27 cellular contexts compared by ENCODE assay signal in genomic region chr18:60069145-60069544, GRCh38.
A peak's percentile ranks its signal among the peaks of the same experiment; 100 is the strongest.
DNase-seq lines count a peak whose midpoint lies in the region; ATAC-seq and TF ChIP-seq lines count a peak whose summit lies in the region.
"Had no signal": no experiment of that assay in that cellular context is flagged by ENCODE, and none has a peak within 500 bp of the region (broad histone marks: within the 10 kb centered on the region; RNA-seq: fewer than 3 reads in every experiment).

No MANE protein-coding gene starts in this region.

- no peaks in the 10 kb centered on the region for H3K79me1 ChIP-seq in mesendoderm (ENCODE audit: low read length)

- CTCF ChIA-PET in HCT116 (lab: Charles Lee): no interaction called here
- CTCF ChIA-PET in WTC11 (lab: Charles Lee): interaction anchor here (0.6 to 1.0 kb wide), 2 partner anchors 81 to 345 kb away, joined by 3 to 4 read pairs; no protein-coding TSS in a partner anchor

- DNase-seq in HCT116 (ENCODE audit: low read depth, low spot score) (no peak), WTC11 (ENCODE audit: low spot score) (no peak), mesendoderm (peak; percentile 31), glomerular visceral epithelial cell (ENCODE audit: extremely low spot score) (no peak), cortex of kidney (lab: John Stamatoyannopoulos, UW) (no peak), upper lobe of right lung (no peak)
- DNase-seq: activated CD4-positive, alpha-beta memory T cell treated with anti-CD3 and anti-CD28 coated beads, Interleukin-2, amount 10 ng/mL, durations not matched to agents 7 days and 5 days; activated naive CD4-positive, alpha-beta T cell treated with anti-CD3 and anti-CD28 coated beads, Interleukin-2, amount 10 ng/mL, durations not matched to agents 7 days and 5 days; activated T-cell treated with anti-CD3 and anti-CD28 coated beads, Interleukin-2, amount 50 U/mL, for 24 hours; Calu3; colonic mucosa; foreskin fibroblast; hypothalamus; kidney glomerular epithelial cell; naive B cell; NCI-H2029; NCI-H446 treated with DMSO at 0.1 percent for 48 hours; SIG-M5; stimulated activated naive CD4-positive, alpha-beta T cell treated with Interleukin-2 at 50 U/mL for 16 hours; T-helper 17 cell had no signal

- ATAC-seq in HCT116 (peak; percentile 55), WTC11 (peak; percentile 16; the same call in 1 of the 2 replicates), upper lobe of right lung (no peak)
- ATAC-seq: sciatic nerve, T-helper 17 cell had no signal

- 0 out of 2 replicates have a peak, but pooled peaks have one; percentile 19 for TF ChIP-seq RAD21 in HCT116 (IDR thresholded peaks at IDR 0.05; ENCODE audit: low read depth)

- H3K27ac Mint-ChIP-seq in WTC11: 0 out of 2 replicates have a peak overlapping the region, but pooled peaks have one; percentile 43
- H3K27ac Mint-ChIP-seq: activated CD4-positive, alpha-beta memory T cell treated with anti-CD3 and anti-CD28 coated beads, Interleukin-2, amount 10 ng/mL, durations not matched to agents 7 days and 5 days; activated naive CD4-positive, alpha-beta T cell treated with anti-CD3 and anti-CD28 coated beads, Interleukin-2, amount 10 ng/mL, durations not matched to agents 7 days and 5 days; activated T-cell treated with anti-CD3 and anti-CD28 coated beads, Interleukin-2, amount 50 U/mL, for 24 hours; B cell; IgD-negative memory B cell; memory B cell; T-helper 17 cell had no signal

- no peaks in the 10 kb centered on the region for H3K36me3 ChIP-seq in DOHH2 (ENCODE audit: control insufficient read depth, low read length)
- H3K36me3 ChIP-seq in HCT116 (ENCODE audit: control insufficient read depth in 1 of 2, insufficient read depth in 2 of 2, low read length in 2 of 2): no peaks in the 10 kb centered on the region
- no peaks in the 10 kb centered on the region for H3K36me3 ChIP-seq in mesendoderm (ENCODE audit: control insufficient read depth, insufficient read depth, low read length)
- H3K36me3 ChIP-seq in upper lobe of right lung: no peaks in the 10 kb centered on the region
- H3K36me3 ChIP-seq: ascending aorta, colonic mucosa, tibial nerve had no signal

- peaks cover 32% of the 10 kb centered on the region for H3K9me3 Mint-ChIP-seq in WTC11
- H3K9me3 Mint-ChIP-seq: activated naive CD4-positive, alpha-beta T cell treated with anti-CD3 and anti-CD28 coated beads, Interleukin-2, amount 10 ng/mL, durations not matched to agents 7 days and 5 days; activated T-cell treated with anti-CD3 and anti-CD28 coated beads, Interleukin-2, amount 50 U/mL, for 24 hours had no signal

- H2BK120ac ChIP-seq in mesendoderm (ENCODE audit: low read depth, low read length): no peak overlapping the region

- H3K27ac ChIP-seq in DOHH2 (ENCODE audit: low read depth, low read length): no peak overlapping the region
- H3K27ac ChIP-seq in HCT116 (ENCODE audit: low read depth, low read length): no peak overlapping the region
- no peak overlapping the region for H3K27ac ChIP-seq in mesendoderm (ENCODE audit: low read depth, low read length)
- no peak overlapping the region for H3K27ac ChIP-seq in upper lobe of right lung
- H3K27ac ChIP-seq: ascending aorta, colonic mucosa, tibial nerve had no signal

- intact Hi-C loops in HCT116 (cut with micrococcal nuclease) (no loop called here), upper lobe of right lung (cut with DNase I) (no loop called here)

- peaks cover 51% of the 10 kb centered on the region for H3K4me1 Mint-ChIP-seq in WTC11
- H3K4me1 Mint-ChIP-seq: activated CD4-positive, alpha-beta memory T cell treated with anti-CD3 and anti-CD28 coated beads, Interleukin-2, amount 10 ng/mL, durations not matched to agents 7 days and 5 days; activated naive CD4-positive, alpha-beta T cell treated with anti-CD3 and anti-CD28 coated beads, Interleukin-2, amount 10 ng/mL, durations not matched to agents 7 days and 5 days; B cell; IgD-negative memory B cell; memory B cell; naive B cell; T-helper 17 cell had no signal

- no CpG with 5 or more reads among the region's 2 CpGs for WGBS in mesendoderm (ENCODE audit: extremely low coverage, insufficient coverage, low lambda C conversion rate)

- H3K18ac ChIP-seq in mesendoderm (ENCODE audit: low read length): no peak overlapping the region

- H3K27me3 ChIP-seq in DOHH2 (ENCODE audit: control insufficient read depth, low read length) (no peaks in the 10 kb centered on the region; the same call in 1 of the 2 replicates), HCT116 (ENCODE audit: insufficient read depth, low read length) (no peaks in the 10 kb centered on the region), mesendoderm (ENCODE audit: insufficient read depth, low read length, poor library complexity) (no peaks in the 10 kb centered on the region), upper lobe of right lung (no peaks in the 10 kb centered on the region)
- H3K27me3 ChIP-seq: ascending aorta, colonic mucosa, tibial nerve had no signal

- H3K4me1 ChIP-seq in DOHH2 (ENCODE audit: control insufficient read depth, low read length) (no peaks in the 10 kb centered on the region), HCT116 (ENCODE audit: control insufficient read depth in 1 of 2, insufficient read depth in 2 of 2, low read length in 2 of 2) (peaks cover 0 to 6% of the 10 kb centered on the region in 2 experiments; a peak in 1 of 4 replicates), mesendoderm (ENCODE audit: control insufficient read depth, low read depth, low read length) (no peaks in the 10 kb centered on the region), upper lobe of right lung (no peaks in the 10 kb centered on the region)
- H3K4me1 ChIP-seq: ascending aorta, colonic mucosa, tibial nerve had no signal

- no peak for TF ChIP-seq POLR2A in HCT116 (IDR thresholded peaks at IDR 0.05; ENCODE audit: borderline replicate concordance, extremely low read depth, insufficient read depth, insufficient read length)

- H3K27me3 Mint-ChIP-seq in WTC11 (ENCODE audit: low read depth): no peaks in the 10 kb centered on the region
- H3K27me3 Mint-ChIP-seq: activated CD4-positive, alpha-beta memory T cell treated with anti-CD3 and anti-CD28 coated beads, Interleukin-2, amount 10 ng/mL, durations not matched to agents 7 days and 5 days; activated naive CD4-positive, alpha-beta T cell treated with anti-CD3 and anti-CD28 coated beads, Interleukin-2, amount 10 ng/mL, durations not matched to agents 7 days and 5 days; activated T-cell treated with anti-CD3 and anti-CD28 coated beads, Interleukin-2, amount 50 U/mL, for 24 hours had no signal

- TF ChIP-seq CTCF in DOHH2 (IDR thresholded peaks at IDR 0.05; ENCODE audit: low read depth, low read length, poor library complexity, severe bottlenecking) (peak; percentile 25), HCT116 (IDR thresholded peaks at IDR 0.05 in 2 of 3, conservative IDR thresholded peaks at IDR 0.05 in 1 of 3; ENCODE audit: borderline replicate concordance in 1 of 3, insufficient read depth in 1 of 3, low read depth in 2 of 3, low read length in 2 of 3) (peak in 2 of 3 experiments; percentile 29 to 37; a peak in 2 of 6 replicates), WTC11 (IDR thresholded peaks at IDR 0.05) (no peak), upper lobe of right lung (IDR thresholded peaks at IDR 0.05) (no peak)

- H4K20me1 ChIP-seq in DOHH2 (ENCODE audit: control insufficient read depth, insufficient read depth, low read depth, low read length) (no peaks in the 10 kb centered on the region), HCT116 (ENCODE audit: insufficient read depth) (no peaks in the 10 kb centered on the region)

- H3F3A ChIP-seq in DOHH2 (ENCODE audit: control insufficient read depth, insufficient read depth): no peaks in the 10 kb centered on the region

- H4K8ac ChIP-seq in mesendoderm (ENCODE audit: low read depth, low read length): no peak overlapping the region

- no peak overlapping the region for H3K56ac ChIP-seq in mesendoderm (ENCODE audit: low read length)

- no peak overlapping the region for H4K5ac ChIP-seq in mesendoderm (ENCODE audit: low read length)

- H3K9me2 ChIP-seq in DOHH2 (replicated peaks; ENCODE audit: control insufficient read depth, low read length) (no peaks in the 10 kb centered on the region), HCT116 (ENCODE audit: insufficient read depth) (no peaks in the 10 kb centered on the region)

- H2AFZ ChIP-seq in HCT116 (ENCODE audit: low read depth, low read length, poor library complexity, severe bottlenecking): no peak overlapping the region

- RAD21 ChIA-PET in HCT116 (lab: Charles Lee; ENCODE audit: low non-redundant PET in 1 of 2, low total read pairs in 2 of 2, uncharacterized antibody in 2 of 2, unreplicated experiment in 2 of 2): no interaction called here

- no peak overlapping the region for H2AK5ac ChIP-seq in mesendoderm (ENCODE audit: low read length)

- POLR2A ChIA-PET in HCT116 (lab: Charles Lee): no interaction called here
- POLR2A ChIA-PET in WTC11 (lab: Charles Lee): no interaction called here

- BruUV-seq in HCT116 (replicated peaks; lab: Mats Ljungman, UMichigan): no TSS peak

- H2BK15ac ChIP-seq in mesendoderm (replicated peaks; ENCODE audit: low read depth): no peak overlapping the region

- no peak overlapping the region for H2BK5ac ChIP-seq in mesendoderm (ENCODE audit: low read length)

- H3K9me3 ChIP-seq in DOHH2 (ENCODE audit: control insufficient read depth, insufficient read depth, low read length) (no peaks in the 10 kb centered on the region), HCT116 (ENCODE audit: control insufficient read depth in 1 of 2, insufficient read depth in 1 of 2, low read depth in 1 of 2, low read length in 2 of 2) (no peaks in the 10 kb centered on the region), upper lobe of right lung (no peaks in the 10 kb centered on the region)
- H3K9me3 ChIP-seq: ascending aorta, colonic mucosa, tibial nerve had no signal

- H3K4me3 Mint-ChIP-seq in WTC11: no peak overlapping the region
- H3K4me3 Mint-ChIP-seq: activated CD4-positive, alpha-beta memory T cell treated with anti-CD3 and anti-CD28 coated beads, Interleukin-2, amount 10 ng/mL, durations not matched to agents 7 days and 5 days; activated naive CD4-positive, alpha-beta T cell treated with anti-CD3 and anti-CD28 coated beads, Interleukin-2, amount 10 ng/mL, durations not matched to agents 7 days and 5 days; activated T-cell treated with anti-CD3 and anti-CD28 coated beads, Interleukin-2, amount 50 U/mL, for 24 hours; B cell; IgD-negative memory B cell; memory B cell; naive B cell; T-helper 17 cell had no signal

- H3K36me3 Mint-ChIP-seq in WTC11: peaks cover 34% of the 10 kb centered on the region
- H3K36me3 Mint-ChIP-seq: activated naive CD4-positive, alpha-beta T cell treated with anti-CD3 and anti-CD28 coated beads, Interleukin-2, amount 10 ng/mL, durations not matched to agents 7 days and 5 days; IgD-negative memory B cell; memory B cell; naive B cell had no signal

- no peak overlapping the region for H3K9ac ChIP-seq in HCT116 (ENCODE audit: low read length)
- no peak overlapping the region for H3K9ac ChIP-seq in mesendoderm (ENCODE audit: low read length)

- H3K4me2 ChIP-seq in DOHH2 (ENCODE audit: low read length): no peak overlapping the region
- no peak overlapping the region for H3K4me2 ChIP-seq in HCT116 (ENCODE audit: low read length)
- H3K4me2 ChIP-seq in mesendoderm (ENCODE audit: low read length): no peak overlapping the region

- H3K4ac ChIP-seq in mesendoderm (ENCODE audit: low read depth, low read length): no peak overlapping the region

- no peak overlapping the region for H3K4me3 ChIP-seq in DOHH2 (ENCODE audit: low read length)
- no peak overlapping the region for H3K4me3 ChIP-seq in HCT116 (replicated peaks in 1 of 2; ENCODE audit: low read depth in 1 of 2, low read length in 2 of 2)
- no peak overlapping the region for H3K4me3 ChIP-seq in mesendoderm (ENCODE audit: low read length)
- no peak overlapping the region for H3K4me3 ChIP-seq in upper lobe of right lung
- H3K4me3 ChIP-seq: ascending aorta, colonic mucosa, tibial nerve had no signal

- no peak overlapping the region for H3K23ac ChIP-seq in mesendoderm (ENCODE audit: low read length)

- H3K79me2 ChIP-seq in DOHH2 (ENCODE audit: control insufficient read depth, low read length): no peaks in the 10 kb centered on the region
- no peaks in the 10 kb centered on the region for H3K79me2 ChIP-seq in HCT116 (ENCODE audit: insufficient read depth, low read length)
- H3K79me2 ChIP-seq in mesendoderm (ENCODE audit: control insufficient read depth, insufficient read depth, low read length): no peaks in the 10 kb centered on the region

Comparison
In these comparisons a context has a peak if more than half of its experiments do, and no peak if none do; other contexts are left out.
1. CTCF ChIP-seq: peak in DOHH2 (single experiment) and HCT116 (2 of 3); none in WTC11 (single experiment) and upper lobe of right lung (single experiment).